26 cellular contexts compared by ENCODE assay signal in the genomic region with DNA sequence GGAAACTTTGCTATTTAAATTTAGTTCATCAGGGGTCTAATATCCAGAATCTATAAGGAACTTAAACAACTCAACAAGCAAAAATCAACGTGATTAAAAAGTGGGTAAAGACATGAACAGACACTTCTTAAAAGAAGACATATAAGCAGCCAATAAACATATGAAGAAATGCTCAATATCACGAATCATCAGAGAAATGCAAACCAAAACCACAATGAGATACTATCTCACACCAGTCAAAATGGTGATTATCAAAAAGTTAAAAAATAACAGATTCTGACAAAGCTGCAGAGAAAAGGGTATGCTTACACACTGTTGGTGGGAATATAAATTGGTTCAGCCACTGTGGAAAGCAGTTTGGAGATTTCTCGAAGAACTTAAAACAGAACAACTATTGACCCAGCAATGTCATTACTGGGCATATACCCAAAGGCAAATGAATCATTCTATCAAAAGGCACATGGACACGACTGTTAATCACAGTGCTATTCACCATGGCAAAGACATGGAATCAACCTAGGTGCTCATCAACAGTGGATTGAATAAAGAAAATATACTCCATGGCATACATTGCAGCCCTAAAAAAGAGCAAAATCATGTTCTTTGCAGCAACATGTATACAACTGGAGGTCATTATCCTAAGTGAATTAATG.
"Had no signal": no experiment of that assay in that cellular context is flagged by ENCODE, and none has a peak within 500 bp of the region (broad histone marks: within the 10 kb centered on the region; RNA-seq: fewer than 3 reads in every experiment).

No MANE protein-coding gene starts in this region.

- H3K9me3 ChIP-seq: gastrocnemius medialis, prostate gland, testis had no signal

- H3K36me3 ChIP-seq: esophagus muscularis mucosa, gastrocnemius medialis, left ventricle myocardium inferior, lower lobe of right lung, prostate gland, tibial nerve, upper lobe of right lung, vagina had no signal

- H3K27ac ChIP-seq: epithelial cell of prostate, esophagus muscularis mucosa, gastrocnemius medialis, left ventricle myocardium inferior, lower lobe of right lung, parathyroid adenoma, prostate gland, skin epidermis, testis, tibial nerve, upper lobe of right lung, vagina had no signal

- H3K79me2 ChIP-seq: parathyroid adenoma had no signal

- H3K27me3 ChIP-seq: esophagus muscularis mucosa, gastrocnemius medialis, testis, tibial nerve, upper lobe of right lung, vagina had no signal

- H3K4me3 ChIP-seq: esophagus muscularis mucosa, gastrocnemius medialis, left ventricle myocardium inferior, lower lobe of right lung, prostate gland, skin epidermis, testis, tibial nerve, upper lobe of right lung, vagina had no signal

- DNase-seq: effector memory CD8-positive, alpha-beta T cell; gastrocnemius medialis; glutamatergic neuron; islet precursor cell; left cardiac atrium; left ventricle myocardium inferior; lower lobe of right lung; mesenchymal stem cell; midbrain; retina; stimulated activated CD4-positive, alpha-beta T cell treated with anti-CD3 and anti-CD28 coated beads, Interleukin-2, amount 100 ng/mL, for 24 hours; stimulated activated CD4-positive, alpha-beta T cell treated with anti-CD3 and anti-CD28 coated beads, Interleukin-4, amount 100 ng/mL, for 4 hours; stimulated activated naive B cell treated with anti-CD40 and anti-IgM and Interleukin-4, amounts not matched to agents 10 μg/mL and 1 μg/mL and 100 μg/mL, for 72 hours; stimulated activated naive CD8-positive, alpha-beta T cell treated with anti-CD3 and anti-CD28 coated beads, Interleukin-15, amount 100 ng/mL, for 72 hours; testis; upper lobe of right lung had no signal

- H3K36me3 Mint-ChIP-seq: stimulated activated naive B cell treated with anti-CD40 and anti-IgM and Interleukin-4, amounts not matched to agents 10 μg/mL and 1 μg/mL and 100 μg/mL, for 72 hours had no signal

- H3K9ac ChIP-seq: parathyroid adenoma had no signal

- ATAC-seq: effector memory CD8-positive, alpha-beta T cell; gastrocnemius medialis; left cardiac atrium; lower lobe of right lung; natural killer cell treated with Interleukin-12 subunit alpha and Interleukin-12 subunit beta and Interleukin-15 and Interleukin-18, amount 100 ng/mL, for 72 hours; sciatic nerve; stimulated activated naive B cell treated with anti-CD40 and anti-IgM and Interleukin-4, amounts not matched to agents 10 μg/mL and 1 μg/mL and 100 μg/mL, for 72 hours; stimulated activated naive CD8-positive, alpha-beta T cell treated with anti-CD3 and anti-CD28 coated beads, Interleukin-15, amount 100 ng/mL, for 72 hours; upper lobe of right lung had no signal

- H3K4me1 ChIP-seq: esophagus muscularis mucosa, gastrocnemius medialis, left ventricle myocardium inferior, lower lobe of right lung, parathyroid adenoma, prostate gland, testis, tibial nerve, upper lobe of right lung, vagina had no signal

- H3K27ac Mint-ChIP-seq: dendritic cell treated with granulocyte-macrophage colony-stimulating factor and Interleukin-4, amounts not matched to agents 40 ng/mL and 50 ng/mL, for 4 days; effector memory CD8-positive, alpha-beta T cell; natural killer cell treated with Interleukin-12 subunit alpha and Interleukin-12 subunit beta and Interleukin-15 and Interleukin-18, amount 100 ng/mL, for 72 hours; stimulated activated naive B cell treated with anti-CD40 and anti-IgM and Interleukin-4, amounts not matched to agents 10 μg/mL and 1 μg/mL and 100 μg/mL, for 72 hours; stimulated activated naive CD8-positive, alpha-beta T cell treated with anti-CD3 and anti-CD28 coated beads, Interleukin-15, amount 100 ng/mL, for 72 hours had no signal

- H2AFZ ChIP-seq: parathyroid adenoma had no signal
